ENCODE assay signal across 20 cellular contexts in the genomic region with DNA sequence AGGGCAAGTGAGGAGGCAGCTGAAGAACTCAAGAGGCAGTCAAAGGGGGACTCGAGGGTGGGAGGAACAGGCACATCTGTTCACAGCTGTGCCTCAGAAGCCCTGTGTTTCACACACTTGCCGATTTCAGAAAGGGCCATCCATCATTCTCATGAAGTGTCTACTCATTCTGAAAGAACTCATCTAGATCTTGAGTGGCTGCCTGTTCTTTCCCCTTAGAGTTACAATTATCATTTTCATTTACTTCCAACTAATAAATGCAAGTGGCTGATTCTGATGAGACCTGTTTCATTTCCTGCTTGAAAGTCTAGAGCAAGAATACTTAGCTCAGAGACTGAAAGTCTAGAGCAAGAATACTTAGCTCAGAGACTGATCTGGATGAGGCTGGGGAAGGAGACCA.
DNase-seq lines count a peak whose midpoint lies in the region; ATAC-seq, FAIRE-seq and TF ChIP-seq lines count a peak whose summit lies in the region.
"Had no signal": no experiment of that assay in that cellular context is flagged by ENCODE, and none has a peak within 500 bp of the region (broad histone marks: within the 10 kb centered on the region; RNA-seq: fewer than 3 reads in every experiment).

No MANE protein-coding gene starts in this region.

- H3K4me3 ChIP-seq in astrocyte (ENCODE audit: insufficient read depth, low read depth, low read length) (no peak overlapping the region), mucosa of descending colon (no peak overlapping the region), prostate gland (no peak overlapping the region)
- H3K4me3 ChIP-seq: BLaER1 had no signal

- H3K36me3 ChIP-seq in astrocyte (ENCODE audit: insufficient read depth, low read length), result no peaks in the 10 kb centered on the region
- no peaks in the 10 kb centered on the region for H3K36me3 ChIP-seq in mucosa of descending colon (ENCODE audit: low read depth)
- no peaks in the 10 kb centered on the region for H3K36me3 ChIP-seq in prostate gland
- H3K36me3 ChIP-seq: BLaER1 had no signal

- no peak for TF ChIP-seq CTCF in GM10266 (IDR thresholded peaks at IDR 0.05; ENCODE audit: control insufficient read depth, insufficient read depth, low read depth, missing control alignments)
- no peak for TF ChIP-seq CTCF in astrocyte (IDR thresholded peaks at IDR 0.05; ENCODE audit: insufficient read depth, low read depth, low read length)
- TF ChIP-seq CTCF in mucosa of descending colon (IDR thresholded peaks at IDR 0.05), result no peak
- no peak for TF ChIP-seq CTCF in prostate gland (IDR thresholded peaks at IDR 0.05)

- no peaks in the 10 kb centered on the region for H3K27me3 Mint-ChIP-seq in astrocyte (ENCODE audit: low read depth, unreplicated experiment)

- no peak overlapping the region for H3K27ac Mint-ChIP-seq in astrocyte (ENCODE audit: unreplicated experiment)
- H3K27ac Mint-ChIP-seq: CD8-positive, alpha-beta memory T cell; T-helper 1 cell treated with Interleukin-12 subunit alpha and Interleukin-12 subunit beta and Interleukin-4 antibody, amounts not matched to agents 30 μg/mL and 1 μg/mL, for 36 hours had no signal

- H4K20me1 ChIP-seq in astrocyte (ENCODE audit: insufficient read depth, low read length), result no peaks in the 10 kb centered on the region
- H4K20me1 ChIP-seq: BLaER1 had no signal

- DNase-seq in GM10266 (ENCODE audit: extremely low spot score), result peak; percentile 15
- DNase-seq in astrocyte (ENCODE audit: low read depth), result no peak
- DNase-seq in NCI-H1694 (lab: John Stamatoyannopoulos, UW), result no peak
- DNase-seq in CD1c-positive myeloid dendritic cell (ENCODE audit: extremely low spot score), result no peak
- DNase-seq in mucosa of descending colon, result no peak
- no peak for DNase-seq in prostate gland (ENCODE audit: low spot score)
- DNase-seq: CD8-positive, alpha-beta memory T cell; GDM1; MV-4-11; NCI-H1930; NCI-H526 treated with DMSO at 0.1 percent for 48 hours; NK-92 treated with Interleukin-12 subunit alpha and Interleukin-12 subunit beta, amount 100 ng/mL, for 24 hours; RPMI8226; SIG-M5 had no signal

- peaks cover 2% of the 10 kb centered on the region for H3K9me3 Mint-ChIP-seq in astrocyte (ENCODE audit: unreplicated experiment)

- H3K36me3 Mint-ChIP-seq in astrocyte (ENCODE audit: low read depth, unreplicated experiment), result peaks cover 17% of the 10 kb centered on the region
- H3K36me3 Mint-ChIP-seq: CD8-positive, alpha-beta memory T cell had no signal

- no peak for TF ChIP-seq POLR2A in prostate gland (IDR thresholded peaks at IDR 0.05)

- H3K9me3 ChIP-seq in astrocyte (ENCODE audit: insufficient read depth, low read depth, low read length) (no peaks in the 10 kb centered on the region), mucosa of descending colon (no peaks in the 10 kb centered on the region), prostate gland (no peaks in the 10 kb centered on the region)
- H3K9me3 ChIP-seq: BLaER1 had no signal

- H3K27me3 ChIP-seq in astrocyte (ENCODE audit: insufficient read depth, low read length) (no peaks in the 10 kb centered on the region), prostate gland (replicated peaks; ENCODE audit: insufficient read depth) (no peaks in the 10 kb centered on the region)
- H3K27me3 ChIP-seq: BLaER1 had no signal

- H3K79me2 ChIP-seq in astrocyte (ENCODE audit: insufficient read depth, low read length), result no peaks in the 10 kb centered on the region

- peak overlapping the region; percentile 55 for H3K4me3 Mint-ChIP-seq in astrocyte (ENCODE audit: unreplicated experiment)
- H3K4me3 Mint-ChIP-seq: CD8-positive, alpha-beta memory T cell; T-helper 1 cell treated with Interleukin-12 subunit alpha and Interleukin-12 subunit beta and Interleukin-4 antibody, amounts not matched to agents 30 μg/mL and 1 μg/mL, for 36 hours had no signal

- no peak for FAIRE-seq in astrocyte (lab: Jason Lieb, UNC)
- FAIRE-seq: GM19239, H1 had no signal

- H3K4me1 Mint-ChIP-seq in astrocyte (ENCODE audit: low read depth, unreplicated experiment), result peaks cover 50% of the 10 kb centered on the region
- H3K4me1 Mint-ChIP-seq: CD8-positive, alpha-beta memory T cell had no signal

- ATAC-seq in GM19035 (IDR thresholded peaks at IDR 0.05; ENCODE audit: unreplicated experiment), result peak; percentile 66
- ATAC-seq in HG02798 (IDR thresholded peaks at IDR 0.05; ENCODE audit: poor library complexity, unreplicated experiment), result peak; percentile 82
- no peak for ATAC-seq in mucosa of descending colon

- H2AFZ ChIP-seq in astrocyte (ENCODE audit: low read depth, low read length), result no peak overlapping the region

- WGBS in prostate gland, result 75% methylated on average over 2 of the region's 2 CpGs

- no peak overlapping the region for H3K4me2 ChIP-seq in astrocyte (ENCODE audit: low read length)
- H3K4me2 ChIP-seq: BLaER1 had no signal

- intact Hi-C loops in mucosa of descending colon (cut with DNase I, micrococcal nuclease), result no loop called here
- intact Hi-C loops in prostate gland (cut with DNase I), result no loop called here

- no peak overlapping the region for H3K9ac ChIP-seq in astrocyte (ENCODE audit: low read length)
- H3K9ac ChIP-seq: BLaER1 had no signal

- H3K4me1 ChIP-seq in astrocyte (ENCODE audit: insufficient read depth, low read length), result no peaks in the 10 kb centered on the region
- no peaks in the 10 kb centered on the region for H3K4me1 ChIP-seq in mucosa of descending colon (ENCODE audit: low read depth)
- no peaks in the 10 kb centered on the region for H3K4me1 ChIP-seq in prostate gland (replicated peaks)
- H3K4me1 ChIP-seq: BLaER1 had no signal

- H3K27ac ChIP-seq in astrocyte (ENCODE audit: low read depth, low read length) (no peak overlapping the region), prostate gland (no peak overlapping the region)
- H3K27ac ChIP-seq: BLaER1 had no signal
